8 cellular contexts compared by ENCODE assay signal in the genomic region with DNA sequence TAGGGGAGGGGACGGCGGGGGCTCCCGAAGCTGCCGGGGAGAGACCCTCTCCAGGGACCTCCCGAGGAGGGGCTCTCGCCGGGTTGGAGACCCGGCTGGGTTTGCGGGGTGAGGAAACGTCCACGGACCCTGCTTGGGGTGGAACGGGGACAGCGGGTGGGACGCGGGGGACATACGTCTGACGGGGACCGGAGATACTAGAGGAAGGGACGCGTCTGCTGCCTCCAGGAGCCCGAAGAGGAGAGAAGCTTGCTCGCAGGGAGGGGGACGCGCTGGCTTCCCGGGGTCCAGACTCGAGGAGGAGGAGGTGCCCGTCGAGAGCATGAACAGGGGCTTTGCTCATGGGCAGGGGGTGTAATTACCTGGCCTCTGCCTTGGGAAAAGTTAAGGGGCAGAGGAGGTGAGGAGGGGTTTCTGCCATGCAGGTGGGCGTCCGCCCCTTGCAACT. TPM values are rescaled to one million over a fixed set of nuclear protein-coding genes. Genes with fewer than 3 reads are reported as not detected.
A peak's percentile ranks its signal among the peaks of the same experiment; 100 is the strongest.
DNase-seq lines count a peak whose midpoint lies in the region; ATAC-seq and TF ChIP-seq lines count a peak whose summit lies in the region.

No MANE protein-coding gene starts in this region.

- no peak overlapping the region for H3K27ac Mint-ChIP-seq in activated naive CD8-positive, alpha-beta T cell
- H3K27ac Mint-ChIP-seq in immature natural killer cell, result peak overlapping the region in 2 of 6 donors; percentile 7 to 31

- TF ChIP-seq POLR2A in stomach (IDR thresholded peaks at IDR 0.05), result no peak

- peak; percentile 9 for DNase-seq in activated T-cell treated with anti-CD3 and anti-CD28 coated beads for 4 hours
- no peak for DNase-seq in activated T-cell treated with anti-CD3 and anti-CD28 coated beads, Interleukin-2, amount 50 U/mL, for 1 hour
- DNase-seq in KG1 (lab: John Stamatoyannopoulos, UW), result peak; percentile 37
- DNase-seq in immature natural killer cell, result peak in 1 of 3 donors; percentile 29
- DNase-seq in stomach, result no peak
- DNase-seq in D341Med (ENCODE audit: low spot score), result no peak

- no peaks in the 10 kb centered on the region for H3K9me3 ChIP-seq in stomach

- H3K9me3 Mint-ChIP-seq in activated naive CD8-positive, alpha-beta T cell (ENCODE audit: low read depth), result no peaks in the 10 kb centered on the region
- no peaks in the 10 kb centered on the region for H3K9me3 Mint-ChIP-seq in immature natural killer cell

- intact Hi-C loops in stomach (cut with DNase I; ENCODE audit: low total_unique reads), result no loop called here

- peaks cover 12 to 22% (median 20%) of the 10 kb centered on the region in 4 donors for H3K4me1 ChIP-seq in stomach

- peaks cover 14% of the 10 kb centered on the region for H3K4me1 Mint-ChIP-seq in activated naive CD8-positive, alpha-beta T cell (ENCODE audit: low read depth)
- peaks cover 18 to 25% of the 10 kb centered on the region in 2 donors for H3K4me1 Mint-ChIP-seq in immature natural killer cell

- H3K27me3 Mint-ChIP-seq in activated naive CD8-positive, alpha-beta T cell, result no peaks in the 10 kb centered on the region
- H3K27me3 Mint-ChIP-seq in immature natural killer cell (ENCODE audit: low read depth in 3 of 3), result peaks cover 1 to 5% (median 5%) of the 10 kb centered on the region in 3 donors

- peak overlapping the region; percentile 84 for H3K4me3 Mint-ChIP-seq in activated naive CD8-positive, alpha-beta T cell
- H3K4me3 Mint-ChIP-seq in immature natural killer cell, result peak overlapping the region; percentile 85 to 90 (median 88)

- no peaks in the 10 kb centered on the region for H3K36me3 Mint-ChIP-seq in activated naive CD8-positive, alpha-beta T cell
- no peaks in the 10 kb centered on the region for H3K36me3 Mint-ChIP-seq in immature natural killer cell

- H3K4me3 ChIP-seq in stomach, result peak overlapping the region; percentile 77 to 91 (median 83)

- no peaks in the 10 kb centered on the region for H3K36me3 ChIP-seq in stomach

- H3K27ac ChIP-seq in stomach, result peak overlapping the region in 2 of 5 donors; percentile 68 to 74

- no peak for TF ChIP-seq EP300 in stomach (IDR thresholded peaks at IDR 0.05)

- WGBS in stomach, 5 donors, result 0 to 2% (median 1%) methylated on average over 18 to 30 of the region's 30 CpGs

- no peak for TF ChIP-seq CTCF in stomach (IDR thresholded peaks at IDR 0.05)

- no peak for ATAC-seq in HG03521 (IDR thresholded peaks at IDR 0.05; ENCODE audit: unreplicated experiment)

- H3K27me3 ChIP-seq in stomach, result no peaks in the 10 kb centered on the region

RNA-seq across cellular contexts. Expression of a gene that starts 0.6 kb away (rescaled TPM):
- under 1 TPM; 0.16 to 0.85 (median 0.32) TPM for polyA plus RNA-seq in immature natural killer cell
- total RNA-seq in stomach, result 10 to 100 TPM in 1 of 5 donors, 1 to 10 TPM in 2, not detected in 2; 1.0 to 17.0 (median 1.1) TPM
- polyA plus RNA-seq in stomach, result under 1 TPM; 0.31 to 0.73 (median 0.31) TPM

RNA-seq across cellular contexts. Expression of a gene that starts 19.5 kb away (rescaled TPM):
- polyA plus RNA-seq in immature natural killer cell (100 to 1,000 TPM; 166 to 265 (median 208) TPM), stomach (10 to 100 TPM; 36.9 to 61.9 (median 60.9) TPM)
- 10 to 100 TPM in 3 of 5 donors, 1 to 10 TPM in 2; 3.8 to 28.4 (median 19.6) TPM for total RNA-seq in stomach

RNA-seq across cellular contexts. Expression of a gene that starts 57.0 kb away (rescaled TPM):
- polyA plus RNA-seq in immature natural killer cell (100 to 1,000 TPM; 137 to 218 (median 150) TPM), stomach (10 to 100 TPM; 26.3 to 57.9 (median 49.7) TPM)
- 100 to 1,000 TPM in 1 of 5 donors, 10 to 100 TPM in 4; 24.5 to 143 (median 62.2) TPM for total RNA-seq in stomach

Comparison
In these comparisons a context has a peak if more than half of its experiments do, and no peak if none do; other contexts are left out.
1. DNase-seq: peak in activated T-cell treated with anti-CD3 and anti-CD28 coated beads for 4 hours (single experiment) and KG1 (single experiment); none in activated T-cell treated with anti-CD3 and anti-CD28 coated beads, Interleukin-2, amount 50 U/mL, for 1 hour (single experiment), stomach (single experiment) and D341Med (single experiment).